In genomic region chr12:54280401-54281260, GRCh38 we compare ENCODE assay signal across 8 cellular contexts. TPM values are rescaled to one million over a fixed set of nuclear protein-coding genes. Genes with fewer than 3 reads are reported as not detected.
DNase-seq lines count a peak whose midpoint lies in the region; ATAC-seq and TF ChIP-seq lines count a peak whose summit lies in the region.

HNRNPA1 (plus strand) TSS chr12:54280726; CDS start chr12:54280808, 82 bp downstream.

- peaks cover 13 to 42% of the 10 kb centered on the region in 2 donors for H3K36me3 ChIP-seq in left lung

- DNase-seq in NCI-H748 treated with DMSO at 0.1 percent for 48 hours (lab: John Stamatoyannopoulos, UW), result peak; percentile 99
- peak; percentile 76 to 97 for DNase-seq in activated CD4-positive, alpha-beta T cell treated with anti-CD3 and anti-CD28 coated beads, Interleukin-2, amount 50 U/mL, for 24 hours (ENCODE audit: low read depth in 1 of 2, low spot score in 1 of 2)
- peak; percentile 100 for DNase-seq in dermis microvascular lymphatic vessel endothelial cell (ENCODE audit: low read depth in 2 of 2)
- peak in 1 of 2 donors; percentile 97 for DNase-seq in left lung
- DNase-seq in stimulated activated CD4-positive, alpha-beta T cell treated with anti-CD3 and anti-CD28 coated beads, Interleukin-2, amount 100 ng/mL, for 48 hours, result peak; percentile 82 to 88

- H3K27me3 ChIP-seq in left lung, result no peaks in the 10 kb centered on the region

- H3K4me3 ChIP-seq in left lung, result peak within 1 kb of the TSS; percentile 53 to 90

- H3K9me3 ChIP-seq in left lung, result no peaks in the 10 kb centered on the region

- H3K27ac ChIP-seq in C4-2B (peak within 1 kb of the TSS; percentile 95), left lung (peak within 1 kb of the TSS; percentile 94 to 95)

- intact Hi-C loops in left lung (cut with DNase I), result loop anchor here in 1 of 2 donors (5.0 kb wide), 1 partner anchor 42 kb away; no protein-coding TSS in a partner anchor

- H3K4me1 ChIP-seq in left lung, result peaks cover 44 to 71% of the 10 kb centered on the region in 2 donors

- TF ChIP-seq CTCF in C4-2B (conservative IDR thresholded peaks at IDR 0.05), result no peak
- TF ChIP-seq CTCF in left lung (IDR thresholded peaks at IDR 0.05), result no peak

- ATAC-seq in GM19372 (IDR thresholded peaks at IDR 0.05; ENCODE audit: low read depth, unreplicated experiment) (peak; percentile 80), HG03521 (IDR thresholded peaks at IDR 0.05; ENCODE audit: unreplicated experiment) (peak; percentile 80), left lung (peak; percentile 92)

RNA-seq across cellular contexts. Expression of gene HNRNPA1, which starts in this region (rescaled TPM):
- total RNA-seq in dermis microvascular lymphatic vessel endothelial cell (339 and 443 TPM in 2 replicates), left lung (100 to 1,000 TPM; 652 to 783 TPM)
